Comparison of ENCODE assay signal across 1 cellular context in genomic region chr7:139181404-139181803, GRCh38.
A peak's percentile ranks its signal among the peaks of the same experiment; 100 is the strongest.
TF ChIP-seq lines count a peak whose summit lies in the region.

No MANE protein-coding gene starts in this region.

TF ChIP-seq in K562, 482 proteins besides CTCF, POLR2A, EP300 and RAD21 (continued from another document and continues in another):
- TF ChIP-seq PRDM10 (IDR thresholded peaks at IDR 0.05; ENCODE audit: partially characterized antibody) (peak; percentile 62), ATF3 (IDR thresholded peaks at IDR 0.05) (peak; percentile 46; the same call in 1 of the 2 replicates), ATF3 (CRISPR knock-in tag; conservative IDR thresholded peaks at IDR 0.05) (no peak), ZNF143 (CRISPR knock-in tag; IDR thresholded peaks at IDR 0.05) (no peak), BRF2 (IDR thresholded peaks at IDR 0.05; ENCODE audit: borderline replicate concordance, insufficient read depth, insufficient read length) (no peak), NR1H2 (CRISPR knock-in tag; IDR thresholded peaks at IDR 0.05) (no peak), MTF1 (CRISPR knock-in tag; IDR thresholded peaks at IDR 0.05; ENCODE audit: borderline replicate concordance) (no peak), NCOA6 (IDR thresholded peaks at IDR 0.05) (no peak), HDAC1 (IDR thresholded peaks at IDR 0.05) (no peak), ZNF511 (CRISPR knock-in tag; IDR thresholded peaks at IDR 0.05) (no peak), ELF2 (CRISPR knock-in tag; IDR thresholded peaks at IDR 0.05) (no peak), TARDBP (IDR thresholded peaks at IDR 0.05) (no peak), FOSL1 (tag; conservative IDR thresholded peaks at IDR 0.05) (peak; percentile 49), CREB1 (IDR thresholded peaks at IDR 0.05) (no peak), CREB1 (CRISPR knock-in tag; IDR thresholded peaks at IDR 0.05) (no peak), TRIM24 (IDR thresholded peaks at IDR 0.05) (peak in 1 of 2 experiments; percentile 26; a peak in 1 of 4 replicates), ARID3A (IDR thresholded peaks at IDR 0.05; ENCODE audit: borderline replicate concordance, low read depth, low read length) (peak; percentile 70; the same call in 1 of the 2 replicates), TAL1 (IDR thresholded peaks at IDR 0.05) (peak; percentile 61), ARID1B (IDR thresholded peaks at IDR 0.05) (peak; percentile 79), SMARCA4 (IDR thresholded peaks at IDR 0.05) (peak; percentile 64), ZSCAN32 (CRISPR knock-in tag; IDR thresholded peaks at IDR 0.05) (no peak), RBM17 (IDR thresholded peaks at IDR 0.05; ENCODE audit: borderline replicate concordance, low read depth, low read length) (no peak), KAT7 (CRISPR knock-in tag; IDR thresholded peaks at IDR 0.05; ENCODE audit: borderline replicate concordance) (no peak), TCF3 (CRISPR knock-in tag; IDR thresholded peaks at IDR 0.05) (peak; percentile 58), SUPT5H (IDR thresholded peaks at IDR 0.05) (no peak), CHD1 (IDR thresholded peaks at IDR 0.05; ENCODE audit: low read length) (no peak), ZBTB7A (IDR thresholded peaks at IDR 0.05; ENCODE audit: borderline replicate concordance, control insufficient read depth, low read depth, low read length) (no peak), CBFA2T2 (conservative IDR thresholded peaks at IDR 0.05) (peak; percentile 59), CBFA2T3 (IDR thresholded peaks at IDR 0.05) (peak; percentile 81), BRD9 (IDR thresholded peaks at IDR 0.05; ENCODE audit: low read depth, partially characterized antibody) (no peak), BRCA1 (IDR thresholded peaks at IDR 0.05) (no peak), BRCA1 (CRISPR knock-in tag; IDR thresholded peaks at IDR 0.05) (no peak), NCOA4 (IDR thresholded peaks at IDR 0.05; ENCODE audit: partially characterized antibody) (no peak), MEIS2 (IDR thresholded peaks at IDR 0.05; ENCODE audit: partially characterized antibody) (peak; percentile 46), CTBP1 (IDR thresholded peaks at IDR 0.05; ENCODE audit: borderline replicate concordance) (no peak), ESRRB (CRISPR knock-in tag; IDR thresholded peaks at IDR 0.05; ENCODE audit: borderline replicate concordance) (no peak), FOXA3 (CRISPR knock-in tag; conservative IDR thresholded peaks at IDR 0.05 in 1 of 2, IDR thresholded peaks at IDR 0.05 in 1 of 2) (peak in 1 of 2 experiments; percentile 52; a peak in 1 of 4 replicates), JUND (IDR thresholded peaks at IDR 0.05; ENCODE audit: borderline replicate concordance, low read depth, low read length) (peak; percentile 59; the same call in 1 of the 2 replicates), JUND (tag; IDR thresholded peaks at IDR 0.05; ENCODE audit: borderline replicate concordance, low read depth, low read length) (no peak), ZNF583 (CRISPR knock-in tag; IDR thresholded peaks at IDR 0.05) (no peak), MCM7 (IDR thresholded peaks at IDR 0.05) (no peak), FIP1L1 (IDR thresholded peaks at IDR 0.05; ENCODE audit: low read depth, low read length, poor library complexity, severe bottlenecking) (no peak), TEAD4 (IDR thresholded peaks at IDR 0.05; ENCODE audit: low read length) (peak; percentile 55; the same call in 1 of the 2 replicates), TEAD4 (CRISPR knock-in tag; IDR thresholded peaks at IDR 0.05; ENCODE audit: borderline replicate concordance) (no peak), HNRNPUL1 (IDR thresholded peaks at IDR 0.05; ENCODE audit: low read length) (no peak), MIER1 (IDR thresholded peaks at IDR 0.05; ENCODE audit: low read depth) (no peak), GABPA (tag; conservative IDR thresholded peaks at IDR 0.05; ENCODE audit: low read depth) (no peak), MEF2A (IDR thresholded peaks at IDR 0.05; ENCODE audit: control insufficient read depth, low read depth, low read length) (no peak), ZBTB49 (CRISPR knock-in tag; IDR thresholded peaks at IDR 0.05; ENCODE audit: borderline replicate concordance) (no peak), RUNX1 (IDR thresholded peaks at IDR 0.05; ENCODE audit: low read depth) (no peak), ARHGAP35 (IDR thresholded peaks at IDR 0.05; ENCODE audit: partially characterized antibody) (no peak), SMARCE1 (IDR thresholded peaks at IDR 0.05) (peak; percentile 61), YY1 (IDR thresholded peaks at IDR 0.05; ENCODE audit: borderline replicate concordance in 1 of 3, control insufficient read depth in 1 of 3, extremely low read depth in 1 of 3, insufficient read depth in 3 of 3, insufficient read length in 1 of 3, insufficient replicate concordance in 2 of 3, low read depth in 1 of 3, low read length in 2 of 3) (no peak), STAT5A (IDR thresholded peaks at IDR 0.05; ENCODE audit: borderline replicate concordance, low read length) (peak; percentile 52), ZNF740 (CRISPR knock-in tag; IDR thresholded peaks at IDR 0.05) (no peak), ZNF740 (tag; IDR thresholded peaks at IDR 0.05) (no peak)
- TF ChIP-seq, protein P1, sequence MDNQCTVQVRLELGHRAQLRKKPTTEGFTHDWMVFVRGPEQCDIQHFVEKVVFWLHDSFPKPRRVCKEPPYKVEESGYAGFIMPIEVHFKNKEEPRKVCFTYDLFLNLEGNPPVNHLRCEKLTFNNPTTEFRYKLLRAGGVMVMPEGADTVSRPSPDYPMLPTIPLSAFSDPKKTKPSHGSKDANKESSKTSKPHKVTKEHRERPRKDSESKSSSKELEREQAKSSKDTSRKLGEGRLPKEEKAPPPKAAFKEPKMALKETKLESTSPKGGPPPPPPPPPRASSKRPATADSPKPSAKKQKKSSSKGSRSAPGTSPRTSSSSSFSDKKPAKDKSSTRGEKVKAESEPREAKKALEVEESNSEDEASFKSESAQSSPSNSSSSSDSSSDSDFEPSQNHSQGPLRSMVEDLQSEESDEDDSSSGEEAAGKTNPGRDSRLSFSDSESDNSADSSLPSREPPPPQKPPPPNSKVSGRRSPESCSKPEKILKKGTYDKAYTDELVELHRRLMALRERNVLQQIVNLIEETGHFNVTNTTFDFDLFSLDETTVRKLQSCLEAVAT (IDR thresholded peaks at IDR 0.05), result no peak
- TF ChIP-seq, protein P2, sequence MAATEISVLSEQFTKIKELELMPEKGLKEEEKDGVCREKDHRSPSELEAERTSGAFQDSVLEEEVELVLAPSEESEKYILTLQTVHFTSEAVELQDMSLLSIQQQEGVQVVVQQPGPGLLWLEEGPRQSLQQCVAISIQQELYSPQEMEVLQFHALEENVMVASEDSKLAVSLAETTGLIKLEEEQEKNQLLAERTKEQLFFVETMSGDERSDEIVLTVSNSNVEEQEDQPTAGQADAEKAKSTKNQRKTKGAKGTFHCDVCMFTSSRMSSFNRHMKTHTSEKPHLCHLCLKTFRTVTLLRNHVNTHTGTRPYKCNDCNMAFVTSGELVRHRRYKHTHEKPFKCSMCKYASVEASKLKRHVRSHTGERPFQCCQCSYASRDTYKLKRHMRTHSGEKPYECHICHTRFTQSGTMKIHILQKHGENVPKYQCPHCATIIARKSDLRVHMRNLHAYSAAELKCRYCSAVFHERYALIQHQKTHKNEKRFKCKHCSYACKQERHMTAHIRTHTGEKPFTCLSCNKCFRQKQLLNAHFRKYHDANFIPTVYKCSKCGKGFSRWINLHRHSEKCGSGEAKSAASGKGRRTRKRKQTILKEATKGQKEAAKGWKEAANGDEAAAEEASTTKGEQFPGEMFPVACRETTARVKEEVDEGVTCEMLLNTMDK (IDR thresholded peaks at IDR 0.05; ENCODE audit: borderline replicate concordance, insufficient read depth, low read depth, low read length, poor library complexity, severe bottlenecking), result no peak
